Comparison of ENCODE assay signal across 31 cellular contexts in genomic region chr7:155800301-155800700, GRCh38. TPM values are rescaled to one million over a fixed set of nuclear protein-coding genes. Genes with fewer than 3 reads are reported as not detected.
"Had no signal": no experiment of that assay in that cellular context is flagged by ENCODE, and none has a peak within 500 bp of the region (broad histone marks: within the 10 kb centered on the region; RNA-seq: fewer than 3 reads in every experiment).

No MANE protein-coding gene starts in this region.

- DNase-seq: activated CD4-positive, alpha-beta memory T cell treated with anti-CD3 and anti-CD28 coated beads, Interleukin-2, amount 10 ng/mL, durations not matched to agents 7 days and 5 days; activated CD4-positive, alpha-beta T cell treated with anti-CD3 and anti-CD28 coated beads for 1 hour; activated CD4-positive, alpha-beta T cell treated with anti-CD3 and anti-CD28 coated beads for 48 hours; activated CD4-positive, CD25-positive, alpha-beta regulatory T cell; activated CD8-positive, alpha-beta memory T cell treated with anti-CD3 and anti-CD28 coated beads for 24 hours; activated CD8-positive, alpha-beta memory T cell treated with anti-CD3 and anti-CD28 coated beads, Interleukin-2, amount 10 ng/mL, durations not matched to agents 7 days and 5 days; activated CD8-positive, alpha-beta memory T cell treated with anti-CD3 and anti-CD28 coated beads, Interleukin-2, amount 50 U/mL, for 48 hours; activated effector memory CD4-positive, alpha-beta T cell treated with Interleukin-2 at 50 U/mL for 16 hours; activated naive CD4-positive, alpha-beta T cell; activated naive CD8-positive, alpha-beta T cell treated with anti-CD3 and anti-CD28 coated beads, Interleukin-2, amount 10 ng/mL, durations not matched to agents 7 days and 5 days; activated T-cell treated with anti-CD3 and anti-CD28 coated beads, Interleukin-2, amount 50 U/mL, for 48 hours; Karpas-422; KBM-7; NCI-H1048; NCI-H1105 treated with DMSO at 0.1 percent for 48 hours; NCI-H1436; NCI-H1694; NCI-H2029; NCI-H345; NCI-H524 treated with DMSO at 0.1 percent for 48 hours; PC-3; RPMI8226; SIG-M5; T1000; WERI-Rb-1 had no signal

- H3K9me3 Mint-ChIP-seq: activated CD4-positive, alpha-beta memory T cell treated with anti-CD3 and anti-CD28 coated beads, Interleukin-2, amount 10 ng/mL, durations not matched to agents 7 days and 5 days; activated naive CD4-positive, alpha-beta T cell treated with anti-CD3 and anti-CD28 coated beads, Interleukin-2, amount 50 U/mL, for 24 hours; activated naive CD8-positive, alpha-beta T cell treated with anti-CD3 and anti-CD28 coated beads, Interleukin-2, amount 10 ng/mL, durations not matched to agents 7 days and 5 days had no signal

- H3K4me3 Mint-ChIP-seq: activated CD4-positive, alpha-beta memory T cell treated with anti-CD3 and anti-CD28 coated beads, Interleukin-2, amount 10 ng/mL, durations not matched to agents 7 days and 5 days; activated CD8-positive, alpha-beta memory T cell treated with anti-CD3 and anti-CD28 coated beads, Interleukin-2, amount 10 ng/mL, durations not matched to agents 7 days and 5 days; activated naive CD4-positive, alpha-beta T cell treated with anti-CD3 and anti-CD28 coated beads, Interleukin-2, amount 50 U/mL, for 24 hours; activated naive CD8-positive, alpha-beta T cell treated with anti-CD3 and anti-CD28 coated beads, Interleukin-2, amount 10 ng/mL, durations not matched to agents 7 days and 5 days had no signal

- H3K27ac ChIP-seq: ascending aorta, Peyer's patch, WERI-Rb-1 had no signal

- H3K27me3 ChIP-seq: ascending aorta had no signal

- H3K36me3 Mint-ChIP-seq: activated CD8-positive, alpha-beta memory T cell treated with anti-CD3 and anti-CD28 coated beads, Interleukin-2, amount 10 ng/mL, durations not matched to agents 7 days and 5 days; activated naive CD4-positive, alpha-beta T cell treated with anti-CD3 and anti-CD28 coated beads, Interleukin-2, amount 50 U/mL, for 24 hours; activated naive CD8-positive, alpha-beta T cell treated with anti-CD3 and anti-CD28 coated beads, Interleukin-2, amount 10 ng/mL, durations not matched to agents 7 days and 5 days; IgD-negative memory B cell had no signal

- H3K27ac Mint-ChIP-seq: activated CD4-positive, alpha-beta memory T cell treated with anti-CD3 and anti-CD28 coated beads, Interleukin-2, amount 10 ng/mL, durations not matched to agents 7 days and 5 days; activated CD8-positive, alpha-beta memory T cell treated with anti-CD3 and anti-CD28 coated beads, Interleukin-2, amount 10 ng/mL, durations not matched to agents 7 days and 5 days; activated naive CD4-positive, alpha-beta T cell treated with anti-CD3 and anti-CD28 coated beads, Interleukin-2, amount 50 U/mL, for 24 hours; activated naive CD8-positive, alpha-beta T cell treated with anti-CD3 and anti-CD28 coated beads, Interleukin-2, amount 10 ng/mL, durations not matched to agents 7 days and 5 days had no signal

- H3K36me3 ChIP-seq: ascending aorta, Peyer's patch, WERI-Rb-1 had no signal

- H3K4me3 ChIP-seq: ascending aorta, Peyer's patch had no signal

- H3K9me3 ChIP-seq: ascending aorta, Peyer's patch had no signal

- ATAC-seq: activated CD8-positive, alpha-beta memory T cell treated with anti-CD3 and anti-CD28 coated beads, Interleukin-2, amount 10 ng/mL, durations not matched to agents 7 days and 5 days; PC-3 had no signal

RNA-seq across cellular contexts. Expression of gene SHH, which starts 12.0 kb away (rescaled TPM):
- total RNA-seq: activated CD4-positive, alpha-beta memory T cell treated with anti-CD3 and anti-CD28 coated beads, Interleukin-2, amount 10 ng/mL, durations not matched to agents 7 days and 5 days; activated CD8-positive, alpha-beta memory T cell treated with anti-CD3 and anti-CD28 coated beads, Interleukin-2, amount 10 ng/mL, durations not matched to agents 7 days and 5 days; activated naive CD8-positive, alpha-beta T cell treated with anti-CD3 and anti-CD28 coated beads, Interleukin-2, amount 10 ng/mL, durations not matched to agents 7 days and 5 days; MCF 10A; T-helper 1 cell treated with Interleukin-12 subunit alpha and Interleukin-12 subunit beta and Interleukin-4 antibody, amounts not matched to agents 30 ng/mL and 1 ng/mL, for 36 hours had no signal
- polyA plus RNA-seq: IgD-negative memory B cell had no signal
